In the genomic region with DNA sequence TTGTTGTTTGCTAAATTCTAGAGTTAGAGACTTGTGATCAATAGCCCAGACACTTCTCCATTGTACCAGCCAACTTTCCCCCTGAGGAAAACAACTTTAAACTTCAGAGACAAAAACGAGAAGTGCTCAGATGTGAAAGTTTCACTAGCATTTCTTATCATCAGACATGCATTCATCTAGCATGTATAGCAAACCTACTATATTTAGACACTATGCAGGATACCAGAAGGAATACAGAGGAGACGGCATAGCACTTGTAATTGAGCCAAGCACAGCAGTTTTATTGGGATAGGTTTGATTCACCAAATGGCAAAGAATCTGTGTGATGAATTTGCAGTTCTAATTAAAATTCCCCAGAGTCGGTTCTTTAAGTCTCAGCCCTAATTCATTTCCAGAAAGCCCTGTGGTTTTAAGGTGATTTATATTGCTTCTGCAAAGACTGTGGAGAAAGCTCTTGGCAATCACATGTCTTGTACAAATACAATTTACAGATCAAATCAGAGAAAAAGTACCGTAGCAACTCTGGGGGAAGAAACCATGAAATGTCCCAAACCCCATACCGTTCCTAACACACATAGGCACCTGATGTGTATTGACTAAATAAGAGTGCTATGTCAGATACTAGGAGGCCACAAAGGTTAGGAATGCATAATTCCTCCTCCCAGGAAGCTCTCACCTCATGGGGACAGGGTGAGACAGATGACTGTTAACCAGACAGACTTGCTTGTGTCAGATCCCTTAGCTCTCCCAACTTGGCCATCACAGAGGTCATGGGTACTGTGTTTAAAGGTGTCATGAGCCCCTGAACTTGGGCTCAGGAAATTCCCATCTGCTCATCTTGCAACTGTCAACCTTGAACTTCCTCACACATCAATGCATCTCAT, we compare ENCODE assay signal across 8 cellular contexts.
DNase-seq lines count a peak whose midpoint lies in the region; ATAC-seq, FAIRE-seq and TF ChIP-seq lines count a peak whose summit lies in the region.

No MANE protein-coding gene starts in this region.

- no peak for TF ChIP-seq CTCF in SK-N-SH (IDR thresholded peaks at IDR 0.05)
- TF ChIP-seq CTCF in GM23338 (conservative IDR thresholded peaks at IDR 0.05; ENCODE audit: low read depth in 2 of 2): no peak
- TF ChIP-seq CTCF in nephron (IDR thresholded peaks at IDR 0.05; ENCODE audit: unreplicated experiment in 3 of 3): no peak

- H3K79me2 ChIP-seq in SK-N-SH (ENCODE audit: insufficient read depth) (no peaks in the 10 kb centered on the region), GM23338 (replicated peaks; ENCODE audit: insufficient read depth) (no peaks in the 10 kb centered on the region)

- CTCF ChIA-PET in SK-N-SH (lab: Yijun Ruan, JAX): no interaction called here

- no peak for FAIRE-seq in small intestine (lab: Jason Lieb, UNC)

- H3F3A ChIP-seq in SK-N-SH (replicated peaks; ENCODE audit: insufficient read depth): no peaks in the 10 kb centered on the region
- H3F3A ChIP-seq in GM23338 (replicated peaks; ENCODE audit: low read depth): no peaks in the 10 kb centered on the region

- no peak for DNase-seq in SK-N-SH
- DNase-seq in GM23338 (ENCODE audit: low spot score): no peak
- DNase-seq in M059J (ENCODE audit: low read depth): peak; percentile 53
- DNase-seq in kidney glomerular epithelial cell (lab: John Stamatoyannopoulos, UW): no peak
- no peak for DNase-seq in nucleus accumbens (lab: John Stamatoyannopoulos, UW)
- DNase-seq in small intestine: no peak

- POLR2A ChIA-PET in SK-N-SH (lab: Yijun Ruan, JAX): no interaction called here

- H4K20me1 ChIP-seq in SK-N-SH (ENCODE audit: insufficient read depth): no peaks in the 10 kb centered on the region
- H4K20me1 ChIP-seq in GM23338 (replicated peaks; ENCODE audit: insufficient read depth): no peaks in the 10 kb centered on the region

- no peak overlapping the region for H3K4me3 ChIP-seq in SK-N-SH (ENCODE audit: low read depth in 2 of 2, low read length in 1 of 2)
- no peak overlapping the region for H3K4me3 ChIP-seq in GM23338
- H3K4me3 ChIP-seq in small intestine (ENCODE audit: low read depth in 1 of 2, low read length in 2 of 2): no peak overlapping the region

- H3K4me2 ChIP-seq in SK-N-SH (no peak overlapping the region), GM23338 (no peak overlapping the region)

- H3K36me3 ChIP-seq in SK-N-SH (replicated peaks in 1 of 2; ENCODE audit: control insufficient read depth in 1 of 2, insufficient read depth in 2 of 2, low read length in 1 of 2): no peaks in the 10 kb centered on the region
- no peaks in the 10 kb centered on the region for H3K36me3 ChIP-seq in GM23338 (ENCODE audit: insufficient read depth)
- H3K36me3 ChIP-seq in small intestine (ENCODE audit: control insufficient read depth in 2 of 2, insufficient read depth in 2 of 2, low read length in 2 of 2): no peaks in the 10 kb centered on the region

- H3K9me2 ChIP-seq in SK-N-SH (no peaks in the 10 kb centered on the region), GM23338 (ENCODE audit: insufficient read depth) (no peaks in the 10 kb centered on the region)

- H3K27me3 ChIP-seq in SK-N-SH (ENCODE audit: insufficient read depth) (no peaks in the 10 kb centered on the region), GM23338 (ENCODE audit: insufficient read depth) (no peaks in the 10 kb centered on the region), small intestine (ENCODE audit: control insufficient read depth in 2 of 2, insufficient read depth in 2 of 2, low read length in 2 of 2) (no peaks in the 10 kb centered on the region)

- H3K9ac ChIP-seq in SK-N-SH: no peak overlapping the region

- peaks cover 13% of the 10 kb centered on the region; the same call in 1 of the 3 replicates for H3K4me1 Mint-ChIP-seq in GM23338
- H3K4me1 Mint-ChIP-seq in nephron: peaks cover 47% of the 10 kb centered on the region

- ATAC-seq in SK-N-SH treated with all-trans-retinoic acid at 6 μM for 48 hours: peak; percentile 62
- no peak for ATAC-seq in GM23338

- H3K9me3 Mint-ChIP-seq in GM23338 (no peaks in the 10 kb centered on the region), nephron (no peaks in the 10 kb centered on the region)

- H2AFZ ChIP-seq in SK-N-SH (ENCODE audit: low read depth): no peak overlapping the region
- H2AFZ ChIP-seq in GM23338: peak overlapping the region; percentile 59; the same call in 1 of the 2 replicates

- H3K27me3 Mint-ChIP-seq in GM23338 (ENCODE audit: insufficient read depth, low read depth, poor library complexity): no peaks in the 10 kb centered on the region
- no peaks in the 10 kb centered on the region for H3K27me3 Mint-ChIP-seq in nephron (ENCODE audit: low read depth)

- 56% methylated on average over 5 of the region's 5 CpGs for WGBS in SK-N-SH (ENCODE audit: low lambda C conversion rate)
- 29 to 40% (median 36%) methylated on average over 5 of the region's 5 CpGs for WGBS in small intestine, 3 donors

- no peak for TF ChIP-seq RAD21 in SK-N-SH (IDR thresholded peaks at IDR 0.05; ENCODE audit: low read length)

- H3K9me3 ChIP-seq in SK-N-SH (no peaks in the 10 kb centered on the region), small intestine (ENCODE audit: control insufficient read depth, low read depth) (no peaks in the 10 kb centered on the region)

- 0 out of 4 replicates have a peak, but pooled peaks cover 0 to 5% of the 10 kb centered on the region in 2 experiments for H3K4me1 ChIP-seq in SK-N-SH (ENCODE audit: control insufficient read depth in 1 of 2, insufficient read depth in 2 of 2, low read depth in 1 of 2, low read length in 1 of 2)
- H3K4me1 ChIP-seq in GM23338 (ENCODE audit: insufficient read depth): peaks cover 3% of the 10 kb centered on the region; the same call in 1 of the 2 replicates
- H3K4me1 ChIP-seq in small intestine (ENCODE audit: control insufficient read depth in 2 of 2, insufficient read depth in 1 of 2, low read depth in 1 of 2, low read length in 1 of 2): no peaks in the 10 kb centered on the region

- H3K27ac Mint-ChIP-seq in GM23338: no peak overlapping the region
- H3K27ac Mint-ChIP-seq in nephron: peak overlapping the region; percentile 4 to 98 (median 98)

- H3K36me3 Mint-ChIP-seq in GM23338 (ENCODE audit: low read depth) (no peaks in the 10 kb centered on the region), nephron (ENCODE audit: low read depth) (no peaks in the 10 kb centered on the region)

- H3K4me3 Mint-ChIP-seq in GM23338 (no peak overlapping the region), nephron (peak overlapping the region in 1 of 3 experiments; percentile 0)

- no peak overlapping the region for H3K27ac ChIP-seq in SK-N-SH (ENCODE audit: low read depth in 2 of 2, low read length in 1 of 2)
- no peak overlapping the region for H3K27ac ChIP-seq in GM23338 (ENCODE audit: low read depth)
- H3K27ac ChIP-seq in small intestine (ENCODE audit: low read depth in 1 of 2, low read length in 1 of 2): no peak overlapping the region

- no peak for TF ChIP-seq EP300 in SK-N-SH (IDR thresholded peaks at IDR 0.05; ENCODE audit: borderline replicate concordance in 1 of 2, low read depth in 1 of 2, low read length in 1 of 2)

TF ChIP-seq in SK-N-SH treated with all-trans-retinoic acid at 6 μM for 48 hours, 23 proteins besides CTCF, POLR2A, EP300 and RAD21:
- TF ChIP-seq ISL1 (CRISPR knock-in tag; IDR thresholded peaks at IDR 0.05): peak; percentile 84
- 0 out of 2 replicates have a peak, but pooled peaks have one; percentile 52 for TF ChIP-seq ZC3H10 (CRISPR knock-in tag; IDR thresholded peaks at IDR 0.05)
- TF ChIP-seq ZNF565 (CRISPR knock-in tag; conservative IDR thresholded peaks at IDR 0.05; ENCODE audit: low read depth): no peak

TF ChIP-seq in SK-N-SH, 30 proteins besides CTCF, POLR2A, EP300 and RAD21 (continues in another document):
- TF ChIP-seq CHD2 (IDR thresholded peaks at IDR 0.05; ENCODE audit: low read length, partially characterized antibody) (no peak), NFIC (IDR thresholded peaks at IDR 0.05; ENCODE audit: borderline replicate concordance) (no peak), FOXM1 (IDR thresholded peaks at IDR 0.05; ENCODE audit: low read depth) (no peak), SIN3A (IDR thresholded peaks at IDR 0.05; ENCODE audit: borderline replicate concordance, low read depth, low read length) (no peak), NRF1 (IDR thresholded peaks at IDR 0.05; ENCODE audit: low read depth, low read length) (no peak), MXI1 (IDR thresholded peaks at IDR 0.05; ENCODE audit: low read depth, low read length) (no peak), TEAD4 (IDR thresholded peaks at IDR 0.05; ENCODE audit: borderline replicate concordance, insufficient read depth) (no peak)
- TF ChIP-seq, protein P1, sequence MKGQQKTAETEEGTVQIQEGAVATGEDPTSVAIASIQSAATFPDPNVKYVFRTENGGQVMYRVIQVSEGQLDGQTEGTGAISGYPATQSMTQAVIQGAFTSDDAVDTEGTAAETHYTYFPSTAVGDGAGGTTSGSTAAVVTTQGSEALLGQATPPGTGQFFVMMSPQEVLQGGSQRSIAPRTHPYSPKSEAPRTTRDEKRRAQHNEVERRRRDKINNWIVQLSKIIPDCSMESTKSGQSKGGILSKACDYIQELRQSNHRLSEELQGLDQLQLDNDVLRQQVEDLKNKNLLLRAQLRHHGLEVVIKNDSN (IDR thresholded peaks at IDR 0.05; ENCODE audit: borderline replicate concordance, low read depth): no peak

TF ChIP-seq in GM23338, 12 proteins besides CTCF, POLR2A, EP300 and RAD21 (continues in another document):
- no peak for TF ChIP-seq EZH2phosphoT487 (IDR thresholded peaks at IDR 0.05; ENCODE audit: unreplicated experiment)
- TF ChIP-seq, protein P2, sequence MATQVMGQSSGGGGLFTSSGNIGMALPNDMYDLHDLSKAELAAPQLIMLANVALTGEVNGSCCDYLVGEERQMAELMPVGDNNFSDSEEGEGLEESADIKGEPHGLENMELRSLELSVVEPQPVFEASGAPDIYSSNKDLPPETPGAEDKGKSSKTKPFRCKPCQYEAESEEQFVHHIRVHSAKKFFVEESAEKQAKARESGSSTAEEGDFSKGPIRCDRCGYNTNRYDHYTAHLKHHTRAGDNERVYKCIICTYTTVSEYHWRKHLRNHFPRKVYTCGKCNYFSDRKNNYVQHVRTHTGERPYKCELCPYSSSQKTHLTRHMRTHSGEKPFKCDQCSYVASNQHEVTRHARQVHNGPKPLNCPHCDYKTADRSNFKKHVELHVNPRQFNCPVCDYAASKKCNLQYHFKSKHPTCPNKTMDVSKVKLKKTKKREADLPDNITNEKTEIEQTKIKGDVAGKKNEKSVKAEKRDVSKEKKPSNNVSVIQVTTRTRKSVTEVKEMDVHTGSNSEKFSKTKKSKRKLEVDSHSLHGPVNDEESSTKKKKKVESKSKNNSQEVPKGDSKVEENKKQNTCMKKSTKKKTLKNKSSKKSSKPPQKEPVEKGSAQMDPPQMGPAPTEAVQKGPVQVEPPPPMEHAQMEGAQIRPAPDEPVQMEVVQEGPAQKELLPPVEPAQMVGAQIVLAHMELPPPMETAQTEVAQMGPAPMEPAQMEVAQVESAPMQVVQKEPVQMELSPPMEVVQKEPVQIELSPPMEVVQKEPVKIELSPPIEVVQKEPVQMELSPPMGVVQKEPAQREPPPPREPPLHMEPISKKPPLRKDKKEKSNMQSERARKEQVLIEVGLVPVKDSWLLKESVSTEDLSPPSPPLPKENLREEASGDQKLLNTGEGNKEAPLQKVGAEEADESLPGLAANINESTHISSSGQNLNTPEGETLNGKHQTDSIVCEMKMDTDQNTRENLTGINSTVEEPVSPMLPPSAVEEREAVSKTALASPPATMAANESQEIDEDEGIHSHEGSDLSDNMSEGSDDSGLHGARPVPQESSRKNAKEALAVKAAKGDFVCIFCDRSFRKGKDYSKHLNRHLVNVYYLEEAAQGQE (IDR thresholded peaks at IDR 0.05; ENCODE audit: unreplicated experiment): no peak
- TF ChIP-seq ZNF114 (CRISPR knock-in tag; IDR thresholded peaks at IDR 0.05): no peak
